ENCODE assay signal across 8 cellular contexts in genomic region chr13:36998624-36999041, GRCh38. TPM values are rescaled to one million over a fixed set of nuclear protein-coding genes. Genes with fewer than 3 reads are reported as not detected.
DNase-seq lines count a peak whose midpoint lies in the region; ATAC-seq lines count a peak whose summit lies in the region.

No MANE protein-coding gene starts in this region.

- H3K27ac Mint-ChIP-seq in activated naive CD4-positive, alpha-beta T cell treated with anti-CD3 and anti-CD28 coated beads, Interleukin-2, amount 10 ng/mL, durations not matched to agents 7 days and 5 days = peak overlapping the region; percentile 100

- peaks cover 9% of the 10 kb centered on the region for H3K27me3 Mint-ChIP-seq in activated naive CD4-positive, alpha-beta T cell treated with anti-CD3 and anti-CD28 coated beads, Interleukin-2, amount 10 ng/mL, durations not matched to agents 7 days and 5 days

- ATAC-seq in left cardiac atrium (peak in 1 of 2 donors; percentile 6), GM21423 (IDR thresholded peaks at IDR 0.05; ENCODE audit: unreplicated experiment) (no peak), GM18511 (IDR thresholded peaks at IDR 0.05; ENCODE audit: unreplicated experiment) (no peak), GM18868 (IDR thresholded peaks at IDR 0.05; ENCODE audit: unreplicated experiment) (no peak)

- DNase-seq in NT2/D1 (ENCODE audit: low read depth, low spot score) (no peak), left cardiac atrium (peak; percentile 28), putamen (ENCODE audit: low spot score) (peak; percentile 29)
- DNase-seq in activated naive CD4-positive, alpha-beta T cell treated with anti-CD3 and anti-CD28 coated beads, Interleukin-2, amount 10 ng/mL, durations not matched to agents 7 days and 5 days = peak; percentile 37

- H3K36me3 Mint-ChIP-seq in activated naive CD4-positive, alpha-beta T cell treated with anti-CD3 and anti-CD28 coated beads, Interleukin-2, amount 10 ng/mL, durations not matched to agents 7 days and 5 days = peaks cover 33% of the 10 kb centered on the region

- H3K4me3 ChIP-seq in GM08714 (ENCODE audit: low read length) = peak overlapping the region; percentile 90
- peak overlapping the region; percentile 86 for H3K4me3 ChIP-seq in NT2/D1 (ENCODE audit: insufficient read length, low read depth)

- no peaks in the 10 kb centered on the region for H3K27me3 ChIP-seq in NT2/D1 (ENCODE audit: insufficient read depth, insufficient read length)

- H3K9me3 Mint-ChIP-seq in activated naive CD4-positive, alpha-beta T cell treated with anti-CD3 and anti-CD28 coated beads, Interleukin-2, amount 10 ng/mL, durations not matched to agents 7 days and 5 days = no peaks in the 10 kb centered on the region

- peak overlapping the region; percentile 90 for H3K9ac ChIP-seq in NT2/D1 (ENCODE audit: insufficient read length, low read depth)

- peaks cover 40% of the 10 kb centered on the region for H3K4me1 Mint-ChIP-seq in activated naive CD4-positive, alpha-beta T cell treated with anti-CD3 and anti-CD28 coated beads, Interleukin-2, amount 10 ng/mL, durations not matched to agents 7 days and 5 days

- no peaks in the 10 kb centered on the region for H3K9me3 ChIP-seq in NT2/D1 (ENCODE audit: insufficient read depth, low read length)

- intact Hi-C loops in left cardiac atrium (cut with DNase I) = no loop called here

- no peaks in the 10 kb centered on the region for H3K4me1 ChIP-seq in NT2/D1 (ENCODE audit: insufficient read depth, insufficient read length)

- H3K4me3 Mint-ChIP-seq in activated naive CD4-positive, alpha-beta T cell treated with anti-CD3 and anti-CD28 coated beads, Interleukin-2, amount 10 ng/mL, durations not matched to agents 7 days and 5 days = peak overlapping the region; percentile 99

- CTCF ChIA-PET in activated naive CD4-positive, alpha-beta T cell treated with anti-CD3 and anti-CD28 coated beads, Interleukin-2, amount 10 ng/mL, durations not matched to agents 7 days and 5 days (lab: Charles Lee) = interaction anchor here (1.1 to 2.3 kb wide), 2 partner anchors 16 to 141 kb away, joined by 3 to 6 read pairs; no protein-coding TSS in a partner anchor

- peaks cover 30% of the 10 kb centered on the region for H3K36me3 ChIP-seq in NT2/D1 (ENCODE audit: insufficient read depth, insufficient read length, low read length)

RNA-seq across cellular contexts. Expression of gene ALG5, which starts 0.5 kb away (rescaled TPM):
- total RNA-seq in left cardiac atrium = 10 to 100 TPM; 16.2 to 23.8 TPM

RNA-seq across cellular contexts. Expression of gene EXOSC8, which starts 2.0 kb away (rescaled TPM):
- 10 to 100 TPM; 24.2 to 24.8 TPM for total RNA-seq in left cardiac atrium
